16 cellular contexts compared by ENCODE assay signal in the genomic region with DNA sequence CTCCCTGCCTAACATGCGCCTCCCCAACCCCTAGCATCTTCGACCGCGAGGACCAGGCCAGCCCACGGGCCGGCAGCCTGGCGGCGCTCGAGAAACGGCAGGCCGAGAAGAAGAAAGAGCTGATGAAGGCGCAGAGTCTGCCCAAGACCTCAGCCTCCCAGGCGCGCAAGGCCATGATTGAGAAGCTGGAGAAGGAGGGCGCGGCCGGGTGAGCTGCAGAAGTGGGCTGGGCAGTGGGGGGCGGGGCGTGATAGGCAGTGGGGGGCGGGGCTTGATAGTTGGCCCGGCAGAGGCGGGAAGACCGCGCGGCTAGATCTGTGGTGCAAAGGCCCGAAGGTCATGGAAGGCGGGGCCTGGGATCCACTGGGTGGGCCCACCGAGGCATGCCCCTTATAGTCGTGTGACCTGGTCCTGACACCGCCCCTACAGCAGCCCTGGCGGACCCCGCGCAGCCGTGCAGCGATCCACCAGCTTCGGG. TPM values are rescaled to one million over a fixed set of nuclear protein-coding genes. Genes with fewer than 3 reads are reported as not detected.
DNase-seq lines count a peak whose midpoint lies in the region; ATAC-seq and TF ChIP-seq lines count a peak whose summit lies in the region.
"Had no signal": no experiment of that assay in that cellular context is flagged by ENCODE, and none has a peak within 500 bp of the region (broad histone marks: within the 10 kb centered on the region; RNA-seq: fewer than 3 reads in every experiment).

No MANE protein-coding gene starts in this region.

- H3K27ac ChIP-seq in 22Rv1, result peak overlapping the region; percentile 59
- peak overlapping the region in 3 of 4 donors; percentile 19 to 92 (median 59) for H3K27ac ChIP-seq in Peyer's patch
- H3K27ac ChIP-seq in psoas muscle, result peak overlapping the region; percentile 74
- H3K27ac ChIP-seq in A673 (ENCODE audit: low read depth, low read length, poor library complexity, severe bottlenecking), result no peak overlapping the region
- H3K27ac ChIP-seq in CD8-positive, alpha-beta memory T cell (ENCODE audit: low read depth, low read length), result no peak overlapping the region

- no peak overlapping the region for H3K4me3 Mint-ChIP-seq in CD8-positive, alpha-beta memory T cell

- no peaks in the 10 kb centered on the region for H3K4me1 Mint-ChIP-seq in CD8-positive, alpha-beta memory T cell

- H3K36me3 Mint-ChIP-seq in CD8-positive, alpha-beta memory T cell, result no peaks in the 10 kb centered on the region

- peaks cover 0 to 66% (median 0%) of the 10 kb centered on the region in 3 donors for H3K36me3 ChIP-seq in Peyer's patch
- peaks cover 0 to 83% of the 10 kb centered on the region in 2 donors for H3K36me3 ChIP-seq in psoas muscle (ENCODE audit: insufficient read depth in 1 of 2, low read depth in 1 of 2)
- peaks cover 3% of the 10 kb centered on the region for H3K36me3 ChIP-seq in A673 (ENCODE audit: insufficient read depth, low read length, poor library complexity, severe bottlenecking)
- H3K36me3 ChIP-seq in CD8-positive, alpha-beta memory T cell (ENCODE audit: insufficient read depth, low read length), result no peaks in the 10 kb centered on the region

- POLR2A ChIA-PET in A673 (lab: Charles Lee; ENCODE audit: low non-redundant PET), result no interaction called here
- POLR2A ChIA-PET in CD8-positive, alpha-beta memory T cell (lab: Charles Lee), result no interaction called here

- no peak for TF ChIP-seq POLR2A in Peyer's patch (IDR thresholded peaks at IDR 0.05)

- WGBS in psoas muscle, 3 donors, result 70 to 76% (median 72%) methylated on average over 31 to 36 of the region's 36 CpGs

- H3K4me3 ChIP-seq in Peyer's patch, result no peak overlapping the region
- no peak overlapping the region for H3K4me3 ChIP-seq in psoas muscle
- H3K4me3 ChIP-seq in A673 (ENCODE audit: low read depth, low read length, poor library complexity, severe bottlenecking), result no peak overlapping the region
- H3K4me3 ChIP-seq in CD8-positive, alpha-beta memory T cell (ENCODE audit: low read length), result no peak overlapping the region

- no peaks in the 10 kb centered on the region for H3K27me3 ChIP-seq in Peyer's patch
- no peaks in the 10 kb centered on the region for H3K27me3 ChIP-seq in psoas muscle (ENCODE audit: insufficient read depth in 3 of 3, low read length in 2 of 3)
- H3K27me3 ChIP-seq in A673 (replicated peaks; ENCODE audit: insufficient read depth, low read depth, low read length, poor library complexity), result no peaks in the 10 kb centered on the region
- H3K27me3 ChIP-seq in CD8-positive, alpha-beta memory T cell (ENCODE audit: insufficient read depth, low read length, poor library complexity, severe bottlenecking), result no peaks in the 10 kb centered on the region

- no peaks in the 10 kb centered on the region for H3K9me3 Mint-ChIP-seq in CD8-positive, alpha-beta memory T cell

- H3K9me3 ChIP-seq in Peyer's patch (no peaks in the 10 kb centered on the region), psoas muscle (no peaks in the 10 kb centered on the region), A673 (ENCODE audit: low read depth, low read length, poor library complexity, severe bottlenecking) (no peaks in the 10 kb centered on the region)
- H3K9me3 ChIP-seq in CD8-positive, alpha-beta memory T cell (ENCODE audit: low read length), result no peaks in the 10 kb centered on the region

- TF ChIP-seq CTCF in 22Rv1 (IDR thresholded peaks at IDR 0.05), result 0 out of 2 replicates have a peak, but pooled peaks have one; percentile 5
- TF ChIP-seq CTCF in Peyer's patch (IDR thresholded peaks at IDR 0.05), result no peak
- no peak for TF ChIP-seq CTCF in psoas muscle (IDR thresholded peaks at IDR 0.05)
- TF ChIP-seq CTCF in A673 (conservative IDR thresholded peaks at IDR 0.05; ENCODE audit: low read depth, low read length), result no peak

- ATAC-seq in left ventricle myocardium superior, result no peak
- no peak for ATAC-seq in psoas muscle

- DNase-seq in Peyer's patch (peak in 1 of 3 donors; percentile 79), left ventricle myocardium superior (peak; percentile 72), psoas muscle (peak in 1 of 2 donors; percentile 69), A673 (ENCODE audit: low spot score) (no peak), SHP77 (lab: John Stamatoyannopoulos, UW) (no peak)
- no peak for DNase-seq in stimulated activated CD4-positive, alpha-beta T cell treated with anti-CD3 and anti-CD28 coated beads, Interleukin-2, amount 100 ng/mL, for 48 hours
- DNase-seq in CD8-positive, alpha-beta memory T cell, result no peak
- DNase-seq: amniotic stem cell, dermis blood vessel endothelial cell, DMS 273 treated with DMSO at 0.1 percent for 48 hours, NCI-H1105 treated with DMSO at 0.1 percent for 48 hours, T-helper 9 cell had no signal

- H3K27me3 Mint-ChIP-seq in CD8-positive, alpha-beta memory T cell, result no peaks in the 10 kb centered on the region

- BruUV-seq in A673 (replicated peaks; lab: Mats Ljungman, UMichigan), result no TSS peak

- CTCF ChIA-PET in A673 (lab: Charles Lee), result no interaction called here
- CTCF ChIA-PET in CD8-positive, alpha-beta memory T cell (lab: Charles Lee), result interaction anchor here (0.5 to 1.6 kb wide), 3 partner anchors 9 to 177 kb away, joined by 3 to 5 read pairs (median 5); partner anchors contain the start of gene SELENOM

- intact Hi-C loops in left ventricle myocardium superior (cut with micrococcal nuclease) (no loop called here), psoas muscle (cut with DNase I) (no loop called here), A673 (cut with micrococcal nuclease; ENCODE audit: unreplicated experiment) (no loop called here)

- H3K4me1 ChIP-seq in Peyer's patch (peaks cover 0 to 24% (median 0%) of the 10 kb centered on the region in 4 donors), psoas muscle (peaks cover 72% of the 10 kb centered on the region), A673 (ENCODE audit: insufficient read depth, low read length, poor library complexity, severe bottlenecking) (no peaks in the 10 kb centered on the region)
- no peaks in the 10 kb centered on the region for H3K4me1 ChIP-seq in CD8-positive, alpha-beta memory T cell (ENCODE audit: insufficient read depth, low read length)

- no peak overlapping the region for H3K27ac Mint-ChIP-seq in CD8-positive, alpha-beta memory T cell

RNA-seq across cellular contexts. Expression of gene SELENOM, which starts 8.7 kb away (rescaled TPM):
- 10 to 100 TPM; 31.4 to 89.1 (median 43.7) TPM for total RNA-seq in Peyer's patch
- 32.9 TPM for total RNA-seq in left ventricle myocardium superior
- 10 to 100 TPM; 45.4 to 68.2 (median 52.3) TPM for total RNA-seq in psoas muscle
- polyA plus RNA-seq in psoas muscle, result 10 to 100 TPM; 23.6 to 64.3 (median 44.0) TPM
- 3.2 and 5.0 TPM in 2 replicates for total RNA-seq in A673 (2021)
- 10 to 100 TPM; 14.6 to 15.4 TPM for total RNA-seq in CD8-positive, alpha-beta memory T cell
- polyA plus RNA-seq in CD8-positive, alpha-beta memory T cell, result 138 TPM

RNA-seq across cellular contexts. Expression of gene SMTN, which starts 17.6 kb away (rescaled TPM):
- total RNA-seq in Peyer's patch, result 100 to 1,000 TPM in 1 of 4 donors, 10 to 100 TPM in 3; 23.1 to 124 (median 75.9) TPM
- 278 TPM for total RNA-seq in left ventricle myocardium superior
- 10 to 100 TPM; 33.6 to 79.3 (median 66.5) TPM for total RNA-seq in psoas muscle
- 10 to 100 TPM; 23.0 to 43.4 (median 36.5) TPM for polyA plus RNA-seq in psoas muscle
- 40.0 and 43.7 TPM in 2 replicates for total RNA-seq in A673 (2021)
- total RNA-seq in CD8-positive, alpha-beta memory T cell, result 10 to 100 TPM; 13.2 to 14.7 TPM
- 0.98 TPM for polyA plus RNA-seq in CD8-positive, alpha-beta memory T cell

RNA-seq across cellular contexts. Expression of gene INPP5J, which starts 24.1 kb away (rescaled TPM):
- total RNA-seq in Peyer's patch (100 to 1,000 TPM in 3 of 4 donors, 10 to 100 TPM in 1; 18.2 to 203 (median 156) TPM), left ventricle myocardium superior (15.7 TPM), psoas muscle (1 to 10 TPM; 1.3 to 4.4 (median 2.5) TPM), A673 (2021) (4.6 and 4.8 TPM in 2 replicates)
- under 1 TPM; 0.14 to 0.65 (median 0.36) TPM for polyA plus RNA-seq in psoas muscle
- under 1 TPM in 1 of 2 experiments, not detected in 1; 0.22 TPM for total RNA-seq in CD8-positive, alpha-beta memory T cell
- not detected for polyA plus RNA-seq in CD8-positive, alpha-beta memory T cell
- total RNA-seq: dermis blood vessel endothelial cell had no signal

RNA-seq across cellular contexts. Expression of gene PLA2G3, which starts 41.6 kb away (rescaled TPM):
- not detected for total RNA-seq in Peyer's patch
- total RNA-seq in left ventricle myocardium superior, result not detected
- not detected for total RNA-seq in psoas muscle
- polyA plus RNA-seq in psoas muscle, result not detected
- total RNA-seq in A673 (2021), result 20.4 and 21.5 TPM in 2 replicates
- not detected for total RNA-seq in CD8-positive, alpha-beta memory T cell
- not detected for polyA plus RNA-seq in CD8-positive, alpha-beta memory T cell
- total RNA-seq: dermis blood vessel endothelial cell, glomerular endothelial cell, HT-29, NCI-H460 had no signal

Comparison
In these comparisons a context has a peak if more than half of its experiments do, and no peak if none do; other contexts are left out.
1. H3K27ac ChIP-seq: peak in 22Rv1 (single experiment), Peyer's patch (3 of 4) and psoas muscle (single experiment); none in A673 (single experiment) and CD8-positive, alpha-beta memory T cell (single experiment).